Comparison of ENCODE assay signal across 31 cellular contexts in genomic region chr9:121826711-121827110, GRCh38.
DNase-seq lines count a peak whose midpoint lies in the region; ATAC-seq and TF ChIP-seq lines count a peak whose summit lies in the region.
"Had no signal": no experiment of that assay in that cellular context is flagged by ENCODE, and none has a peak within 500 bp of the region (broad histone marks: within the 10 kb centered on the region; RNA-seq: fewer than 3 reads in every experiment).

No MANE protein-coding gene starts in this region.

- intact Hi-C loops in activated CD4-positive, alpha-beta memory T cell treated with anti-CD3 and anti-CD28 coated beads for 36 hours (cut with micrococcal nuclease): no loop called here

- peaks cover 9% of the 10 kb centered on the region for H3K4me1 ChIP-seq in GM23338 (ENCODE audit: insufficient read depth)
- H3K4me1 ChIP-seq: Caco-2, HAP-1 had no signal

- no peak for TF ChIP-seq CTCF in GM23338 (conservative IDR thresholded peaks at IDR 0.05; ENCODE audit: low read depth in 2 of 2)

- ATAC-seq in GM23338 (no peak), HG02970 (IDR thresholded peaks at IDR 0.05; ENCODE audit: low FRiP score, unreplicated experiment) (no peak)
- no peak for ATAC-seq in stimulated activated effector memory CD8-positive, alpha-beta T cell treated with anti-CD3 and anti-CD28 coated beads, Interleukin-12 subunit alpha, Interleukin-12 subunit beta, amount 100 ng/mL, for 72 hours
- ATAC-seq: CD8-positive, alpha-beta T cell; HepG2; Panc1 had no signal

- H3F3A ChIP-seq in GM23338 (replicated peaks; ENCODE audit: low read depth): peaks cover 4% of the 10 kb centered on the region; the same call in 1 of the 2 replicates

- H3K27ac ChIP-seq in GM23338 (ENCODE audit: low read depth): no peak overlapping the region
- H3K27ac ChIP-seq: 22Rv1, C4-2B, RWPE1 had no signal

- no peak overlapping the region for H3K4me3 Mint-ChIP-seq in activated CD4-positive, alpha-beta memory T cell treated with anti-CD3 and anti-CD28 coated beads for 36 hours
- no peak overlapping the region for H3K4me3 Mint-ChIP-seq in activated CD4-positive, alpha-beta memory T cell treated with anti-CD3 and anti-CD28 coated beads, Interleukin-2, amount 10 ng/mL, durations not matched to agents 7 days and 5 days
- H3K4me3 Mint-ChIP-seq in GM23338: no peak overlapping the region
- no peak overlapping the region for H3K4me3 Mint-ChIP-seq in stimulated activated effector memory CD8-positive, alpha-beta T cell treated with anti-CD3 and anti-CD28 coated beads, Interleukin-12 subunit alpha, Interleukin-12 subunit beta, amount 100 ng/mL, for 72 hours
- H3K4me3 Mint-ChIP-seq: B cell; CD8-positive, alpha-beta T cell; HFFc6 had no signal

- H3K27ac Mint-ChIP-seq in activated CD4-positive, alpha-beta memory T cell treated with anti-CD3 and anti-CD28 coated beads for 36 hours: no peak overlapping the region
- H3K27ac Mint-ChIP-seq in activated CD4-positive, alpha-beta memory T cell treated with anti-CD3 and anti-CD28 coated beads, Interleukin-2, amount 10 ng/mL, durations not matched to agents 7 days and 5 days: no peak overlapping the region
- H3K27ac Mint-ChIP-seq in GM23338: no peak overlapping the region
- H3K27ac Mint-ChIP-seq in stimulated activated effector memory CD8-positive, alpha-beta T cell treated with anti-CD3 and anti-CD28 coated beads, Interleukin-12 subunit alpha, Interleukin-12 subunit beta, amount 100 ng/mL, for 72 hours: peak overlapping the region; percentile 79
- H3K27ac Mint-ChIP-seq: B cell; CD8-positive, alpha-beta T cell; HFFc6 had no signal

- no peaks in the 10 kb centered on the region for H3K36me3 ChIP-seq in GM23338 (ENCODE audit: insufficient read depth)
- H3K36me3 ChIP-seq: HAP-1 had no signal

- no peaks in the 10 kb centered on the region for H3K27me3 Mint-ChIP-seq in activated CD4-positive, alpha-beta memory T cell treated with anti-CD3 and anti-CD28 coated beads for 36 hours
- H3K27me3 Mint-ChIP-seq in activated CD4-positive, alpha-beta memory T cell treated with anti-CD3 and anti-CD28 coated beads, Interleukin-2, amount 10 ng/mL, durations not matched to agents 7 days and 5 days: no peaks in the 10 kb centered on the region
- peaks cover 7% of the 10 kb centered on the region for H3K27me3 Mint-ChIP-seq in GM23338 (ENCODE audit: insufficient read depth, low read depth, poor library complexity)
- H3K27me3 Mint-ChIP-seq: B cell had no signal

- no peaks in the 10 kb centered on the region for H3K4me1 Mint-ChIP-seq in activated CD4-positive, alpha-beta memory T cell treated with anti-CD3 and anti-CD28 coated beads for 36 hours (ENCODE audit: low read depth)
- no peaks in the 10 kb centered on the region for H3K4me1 Mint-ChIP-seq in activated CD4-positive, alpha-beta memory T cell treated with anti-CD3 and anti-CD28 coated beads, Interleukin-2, amount 10 ng/mL, durations not matched to agents 7 days and 5 days
- peaks cover 14% of the 10 kb centered on the region for H3K4me1 Mint-ChIP-seq in GM23338
- peaks cover 7% of the 10 kb centered on the region for H3K4me1 Mint-ChIP-seq in stimulated activated effector memory CD8-positive, alpha-beta T cell treated with anti-CD3 and anti-CD28 coated beads, Interleukin-12 subunit alpha, Interleukin-12 subunit beta, amount 100 ng/mL, for 72 hours

- H3K36me3 Mint-ChIP-seq in activated CD4-positive, alpha-beta memory T cell treated with anti-CD3 and anti-CD28 coated beads for 36 hours: no peaks in the 10 kb centered on the region
- H3K36me3 Mint-ChIP-seq in activated CD4-positive, alpha-beta memory T cell treated with anti-CD3 and anti-CD28 coated beads, Interleukin-2, amount 10 ng/mL, durations not matched to agents 7 days and 5 days (ENCODE audit: low read depth): no peaks in the 10 kb centered on the region
- H3K36me3 Mint-ChIP-seq in GM23338 (ENCODE audit: low read depth): no peaks in the 10 kb centered on the region
- no peaks in the 10 kb centered on the region for H3K36me3 Mint-ChIP-seq in stimulated activated effector memory CD8-positive, alpha-beta T cell treated with anti-CD3 and anti-CD28 coated beads, Interleukin-12 subunit alpha, Interleukin-12 subunit beta, amount 100 ng/mL, for 72 hours
- H3K36me3 Mint-ChIP-seq: CD8-positive, alpha-beta T cell had no signal

- H3K9me3 Mint-ChIP-seq in activated CD4-positive, alpha-beta memory T cell treated with anti-CD3 and anti-CD28 coated beads for 36 hours: no peaks in the 10 kb centered on the region
- no peaks in the 10 kb centered on the region for H3K9me3 Mint-ChIP-seq in activated CD4-positive, alpha-beta memory T cell treated with anti-CD3 and anti-CD28 coated beads, Interleukin-2, amount 10 ng/mL, durations not matched to agents 7 days and 5 days
- H3K9me3 Mint-ChIP-seq in GM23338: no peaks in the 10 kb centered on the region
- no peaks in the 10 kb centered on the region for H3K9me3 Mint-ChIP-seq in stimulated activated effector memory CD8-positive, alpha-beta T cell treated with anti-CD3 and anti-CD28 coated beads, Interleukin-12 subunit alpha, Interleukin-12 subunit beta, amount 100 ng/mL, for 72 hours
- H3K9me3 Mint-ChIP-seq: CD8-positive, alpha-beta T cell; HFFc6 had no signal

- POLR2A ChIA-PET in activated CD4-positive, alpha-beta memory T cell treated with anti-CD3 and anti-CD28 coated beads for 36 hours (lab: Charles Lee): no interaction called here
- POLR2A ChIA-PET in activated CD4-positive, alpha-beta memory T cell treated with anti-CD3 and anti-CD28 coated beads, Interleukin-2, amount 10 ng/mL, durations not matched to agents 7 days and 5 days (lab: Charles Lee): no interaction called here

- no peaks in the 10 kb centered on the region for H3K9me2 ChIP-seq in GM23338 (ENCODE audit: insufficient read depth)

- no peaks in the 10 kb centered on the region for H4K20me1 ChIP-seq in GM23338 (replicated peaks; ENCODE audit: insufficient read depth)

- CTCF ChIA-PET in activated CD4-positive, alpha-beta memory T cell treated with anti-CD3 and anti-CD28 coated beads for 36 hours (lab: Charles Lee): no interaction called here
- CTCF ChIA-PET in activated CD4-positive, alpha-beta memory T cell treated with anti-CD3 and anti-CD28 coated beads, Interleukin-2, amount 10 ng/mL, durations not matched to agents 7 days and 5 days (lab: Charles Lee): no interaction called here

- no peaks in the 10 kb centered on the region for H3K79me2 ChIP-seq in GM23338 (replicated peaks; ENCODE audit: insufficient read depth)

- 0 out of 2 replicates have a peak overlapping the region, but pooled peaks have one; percentile 66 for H2AFZ ChIP-seq in GM23338

- no peak overlapping the region for H3K4me3 ChIP-seq in GM23338
- H3K4me3 ChIP-seq: HAP-1 had no signal

- no peak overlapping the region for H3K4me2 ChIP-seq in GM23338

- DNase-seq in activated CD4-positive, alpha-beta memory T cell treated with anti-CD3 and anti-CD28 coated beads for 36 hours: peak; percentile 4
- DNase-seq in activated CD4-positive, alpha-beta memory T cell treated with anti-CD3 and anti-CD28 coated beads, Interleukin-2, amount 10 ng/mL, durations not matched to agents 7 days and 5 days: no peak
- DNase-seq in GM23338 (ENCODE audit: low spot score) (no peak), mesenteric fat pad (ENCODE audit: low spot score) (peak; percentile 71)
- DNase-seq in stimulated activated effector memory CD8-positive, alpha-beta T cell treated with anti-CD3 and anti-CD28 coated beads, Interleukin-12 subunit alpha, Interleukin-12 subunit beta, amount 100 ng/mL, for 72 hours (ENCODE audit: low spot score in 2 of 2): no peak
- DNase-seq in stimulated activated CD4-positive, alpha-beta T cell treated with anti-CD3 and anti-CD28 coated beads, Interleukin-2, amount 100 ng/mL, for 24 hours: no peak
- DNase-seq in stimulated activated naive CD4-positive, alpha-beta T cell treated with Interleukin-2 at 50 U/mL for 16 hours (lab: John Stamatoyannopoulos, UW): no peak
- DNase-seq: Caco-2, DMS79, EL, GF-D8, GOT3, HFFc6, Karpas-422, NCI-H1092, NCI-H1417 treated with DMSO at 0.1 percent for 48 hours, NCI-H1694 treated with DMSO at 0.1 percent for 48 hours, NCI-H2081, NCI-H2227 treated with DMSO at 0.1 percent for 48 hours, NCI-H510A, NCI-H69, SHP77 treated with DMSO at 0.1 percent for 48 hours had no signal

- no peaks in the 10 kb centered on the region for H3K27me3 ChIP-seq in GM23338 (ENCODE audit: insufficient read depth)

TF ChIP-seq in GM23338, 12 proteins besides CTCF, POLR2A, EP300 and RAD21 (continues in another document):
- no peak for TF ChIP-seq CREB1 (CRISPR knock-in tag; IDR thresholded peaks at IDR 0.05; ENCODE audit: low read depth)
- no peak for TF ChIP-seq EZH2phosphoT487 (IDR thresholded peaks at IDR 0.05; ENCODE audit: unreplicated experiment)
- no peak for TF ChIP-seq NANOG (IDR thresholded peaks at IDR 0.05; ENCODE audit: borderline replicate concordance)
- TF ChIP-seq JUNB (IDR thresholded peaks at IDR 0.05; ENCODE audit: unreplicated experiment): no peak
- no peak for TF ChIP-seq REST (IDR thresholded peaks at IDR 0.05; ENCODE audit: unreplicated experiment)
- no peak for TF ChIP-seq ZNF331 (CRISPR knock-in tag; IDR thresholded peaks at IDR 0.05; ENCODE audit: low read depth)
- TF ChIP-seq EZH2 (IDR thresholded peaks at IDR 0.05; ENCODE audit: low read depth, unreplicated experiment): no peak
- no peak for TF ChIP-seq POLR2AphosphoS5 (IDR thresholded peaks at IDR 0.05; ENCODE audit: low read depth)

Comparison
In these comparisons a context has a peak if more than half of its experiments do, and no peak if none do; other contexts are left out.
1. DNase-seq: peak in activated CD4-positive, alpha-beta memory T cell treated with anti-CD3 and anti-CD28 coated beads for 36 hours (single experiment) and mesenteric fat pad (single experiment); none in activated CD4-positive, alpha-beta memory T cell treated with anti-CD3 and anti-CD28 coated beads, Interleukin-2, amount 10 ng/mL, durations not matched to agents 7 days and 5 days (single experiment), GM23338 (single experiment), stimulated activated effector memory CD8-positive, alpha-beta T cell treated with anti-CD3 and anti-CD28 coated beads, Interleukin-12 subunit alpha, Interleukin-12 subunit beta, amount 100 ng/mL, for 72 hours (0 of 2), stimulated activated CD4-positive, alpha-beta T cell treated with anti-CD3 and anti-CD28 coated beads, Interleukin-2, amount 100 ng/mL, for 24 hours (0 of 2) and stimulated activated naive CD4-positive, alpha-beta T cell treated with Interleukin-2 at 50 U/mL for 16 hours (single experiment).